Comparison of ENCODE assay signal across 18 cellular contexts in the genomic region with DNA sequence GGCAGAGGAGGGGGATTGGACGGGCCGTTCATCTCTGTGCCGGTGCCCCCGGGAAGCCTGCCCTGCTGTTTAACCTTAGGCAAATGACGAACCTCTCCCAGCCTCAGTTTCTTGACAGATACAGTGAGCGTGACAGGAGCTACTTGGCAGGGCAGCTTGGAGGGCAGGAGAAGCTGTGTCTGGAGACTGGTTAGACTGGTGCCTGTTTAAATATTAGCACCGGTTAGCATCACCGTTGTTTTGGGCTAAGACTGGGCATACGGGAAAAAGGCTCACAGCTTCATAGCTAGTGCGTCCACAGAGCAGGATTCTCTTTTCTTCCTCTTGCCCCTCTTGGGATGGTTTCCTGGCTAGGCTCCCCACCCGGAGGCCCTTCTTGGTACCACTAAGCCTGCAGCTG. TPM values are rescaled to one million over a fixed set of nuclear protein-coding genes. Genes with fewer than 3 reads are reported as not detected.
DNase-seq lines count a peak whose midpoint lies in the region; ATAC-seq and TF ChIP-seq lines count a peak whose summit lies in the region.
"Had no signal": no experiment of that assay in that cellular context is flagged by ENCODE, and none has a peak within 500 bp of the region (broad histone marks: within the 10 kb centered on the region; RNA-seq: fewer than 3 reads in every experiment).

No MANE protein-coding gene starts in this region.

- H3K27ac ChIP-seq in breast epithelium (peak overlapping the region in 1 of 2 donors; percentile 68), ascending aorta (peak overlapping the region; percentile 69 to 71), thyroid gland (peak overlapping the region in 2 of 3 donors; percentile 77 to 81), suprapubic skin (no peak overlapping the region)
- H3K27ac ChIP-seq: GM23248 had no signal

- DNase-seq in T47D (ENCODE audit: low read depth in 1 of 2, low spot score in 1 of 2): peak; percentile 91 to 93
- DNase-seq in breast epithelium (ENCODE audit: low spot score in 2 of 2): no peak
- DNase-seq in ascending aorta (ENCODE audit: low spot score in 2 of 2): no peak
- no peak for DNase-seq in nephron progenitor cell
- DNase-seq in thyroid gland: no peak
- DNase-seq in suprapubic skin (ENCODE audit: low spot score in 2 of 2): no peak
- DNase-seq in GM20000 (ENCODE audit: low spot score): no peak
- DNase-seq: Caco-2; CD4-positive, alpha-beta T cell; GM23248; NCI-H1105 treated with DMSO at 0.1 percent for 48 hours; NCI-H1694; NCI-H510A; NCI-H774; Right ventricle myocardium superior had no signal

- H3K9me3 ChIP-seq in breast epithelium: no peaks in the 10 kb centered on the region
- H3K9me3 ChIP-seq in ascending aorta: no peaks in the 10 kb centered on the region
- no peaks in the 10 kb centered on the region for H3K9me3 ChIP-seq in thyroid gland
- H3K9me3 ChIP-seq in suprapubic skin: no peaks in the 10 kb centered on the region
- H3K9me3 ChIP-seq: Caco-2, HAP-1 had no signal

- intact Hi-C loops in breast epithelium (cut with DNase I; ENCODE audit: low total_unique reads): loop anchor here (5.0 kb wide), 1 partner anchor 632 kb away; no protein-coding TSS in a partner anchor
- intact Hi-C loops in ascending aorta (cut with DNase I): no loop called here
- intact Hi-C loops in thyroid gland (cut with DNase I): no loop called here

- no peaks in the 10 kb centered on the region for H3K9me3 Mint-ChIP-seq in nephron progenitor cell
- H3K9me3 Mint-ChIP-seq: CD4-positive, alpha-beta T cell had no signal

- TF ChIP-seq CTCF in breast epithelium (IDR thresholded peaks at IDR 0.05): no peak
- TF ChIP-seq CTCF in ascending aorta (IDR thresholded peaks at IDR 0.05): no peak
- no peak for TF ChIP-seq CTCF in nephron progenitor cell (IDR thresholded peaks at IDR 0.05)
- no peak for TF ChIP-seq CTCF in thyroid gland (IDR thresholded peaks at IDR 0.05)
- no peak for TF ChIP-seq CTCF in suprapubic skin (IDR thresholded peaks at IDR 0.05)
- no peak for TF ChIP-seq CTCF in GM20000 (IDR thresholded peaks at IDR 0.05; ENCODE audit: extremely low read depth, missing control alignments)

- no peak for TF ChIP-seq EP300 in suprapubic skin (IDR thresholded peaks at IDR 0.05)

- no peak for TF ChIP-seq POLR2A in breast epithelium (IDR thresholded peaks at IDR 0.05)
- TF ChIP-seq POLR2A in thyroid gland (IDR thresholded peaks at IDR 0.05): no peak
- no peak for TF ChIP-seq POLR2A in suprapubic skin (IDR thresholded peaks at IDR 0.05)

- H3K36me3 ChIP-seq in breast epithelium (no peaks in the 10 kb centered on the region), ascending aorta (no peaks in the 10 kb centered on the region), thyroid gland (no peaks in the 10 kb centered on the region), suprapubic skin (peaks cover 35% of the 10 kb centered on the region)

- in situ Hi-C loops in T47D (cut with HindIII; ENCODE audit: low pct_unique_long_range_greater_than_20kb, low sequenced_read_pairs): no loop called here

- H3K36me3 Mint-ChIP-seq in nephron progenitor cell (ENCODE audit: low read depth): peaks cover 13% of the 10 kb centered on the region

- WGBS in thyroid gland, 2 donors: 91 to 98% methylated on average over 11 of the region's 11 CpGs
- 89% methylated on average over 11 of the region's 11 CpGs for WGBS in suprapubic skin

- H3K4me3 ChIP-seq in breast epithelium (no peak overlapping the region), ascending aorta (no peak overlapping the region), thyroid gland (replicated peaks in 1 of 3) (no peak overlapping the region), suprapubic skin (no peak overlapping the region)
- H3K4me3 ChIP-seq: GM23248, HAP-1 had no signal

- peak overlapping the region; percentile 58 for H3K27ac Mint-ChIP-seq in nephron progenitor cell
- H3K27ac Mint-ChIP-seq: B cell; CD4-positive, alpha-beta T cell had no signal

- H3K27me3 ChIP-seq in breast epithelium: no peaks in the 10 kb centered on the region
- no peaks in the 10 kb centered on the region for H3K27me3 ChIP-seq in ascending aorta
- no peaks in the 10 kb centered on the region for H3K27me3 ChIP-seq in thyroid gland
- no peaks in the 10 kb centered on the region for H3K27me3 ChIP-seq in suprapubic skin

- peaks cover 3% of the 10 kb centered on the region for H3K4me1 Mint-ChIP-seq in nephron progenitor cell

- no peaks in the 10 kb centered on the region for H3K27me3 Mint-ChIP-seq in nephron progenitor cell (ENCODE audit: low read depth, poor library complexity)
- H3K27me3 Mint-ChIP-seq: B cell; CD4-positive, alpha-beta T cell had no signal

- H3K4me1 ChIP-seq in breast epithelium (no peaks in the 10 kb centered on the region), ascending aorta (peaks cover 0 to 8% of the 10 kb centered on the region in 2 donors), thyroid gland (peaks cover 28 to 29% of the 10 kb centered on the region in 2 donors), suprapubic skin (no peaks in the 10 kb centered on the region)
- H3K4me1 ChIP-seq: Caco-2, HAP-1 had no signal

- no peak overlapping the region for H3K4me3 Mint-ChIP-seq in nephron progenitor cell
- H3K4me3 Mint-ChIP-seq: B cell; CD4-positive, alpha-beta T cell had no signal

- no peak for ATAC-seq in HG03469 (IDR thresholded peaks at IDR 0.05; ENCODE audit: unreplicated experiment)

RNA-seq across cellular contexts. Expression of a gene that starts 38.7 kb away (rescaled TPM):
- total RNA-seq in breast epithelium: 10 to 100 TPM in 2 of 3 donors, 1 to 10 TPM in 1; 5.8 to 13.1 (median 12.0) TPM
- 1.9 TPM for total RNA-seq in ascending aorta
- 100 to 1,000 TPM in 1 of 4 donors, 10 to 100 TPM in 3; 22.8 to 105 (median 69.9) TPM for total RNA-seq in thyroid gland
- 10 to 100 TPM in 3 of 4 donors, 1 to 10 TPM in 1; 6.6 to 20.4 (median 17.5) TPM for total RNA-seq in suprapubic skin

RNA-seq across cellular contexts. Expression of a gene that starts 42.3 kb away (rescaled TPM):
- total RNA-seq in breast epithelium: 1 to 10 TPM; 5.4 to 8.2 (median 6.1) TPM
- total RNA-seq in ascending aorta: 9.7 TPM
- 10 to 100 TPM; 12.5 to 15.4 (median 14.2) TPM for total RNA-seq in thyroid gland
- total RNA-seq in suprapubic skin: 10 to 100 TPM in 1 of 4 donors, 1 to 10 TPM in 3; 7.1 to 13.8 (median 8.8) TPM

RNA-seq across cellular contexts. Expression of a gene that starts 49.0 kb away (rescaled TPM):
- 1 to 10 TPM; 4.2 to 7.9 (median 6.1) TPM for total RNA-seq in breast epithelium
- 22.7 TPM for total RNA-seq in ascending aorta
- 10 to 100 TPM in 3 of 4 donors, 1 to 10 TPM in 1; 7.3 to 16.5 (median 11.7) TPM for total RNA-seq in thyroid gland
- 10 to 100 TPM; 13.1 to 23.1 (median 19.5) TPM for total RNA-seq in suprapubic skin

Comparison
In these comparisons a context has a peak if more than half of its experiments do, and no peak if none do; other contexts are left out.
1. DNase-seq: peak in T47D (2 of 2); none in breast epithelium (0 of 2), ascending aorta (0 of 2), nephron progenitor cell (single experiment), thyroid gland (0 of 2), suprapubic skin (0 of 2) and GM20000 (single experiment).